ENCODE assay signal across 17 cellular contexts in genomic region chr19:47065242-47065641, GRCh38. TPM values are rescaled to one million over a fixed set of nuclear protein-coding genes. Genes with fewer than 3 reads are reported as not detected.
A peak's percentile ranks its signal among the peaks of the same experiment; 100 is the strongest.
DNase-seq lines count a peak whose midpoint lies in the region; ATAC-seq and TF ChIP-seq lines count a peak whose summit lies in the region.
"Had no signal": no experiment of that assay in that cellular context is flagged by ENCODE, and none has a peak within 500 bp of the region (broad histone marks: within the 10 kb centered on the region; RNA-seq: fewer than 3 reads in every experiment).

No MANE protein-coding gene starts in this region.

- H3K4me1 ChIP-seq in Panc1 (ENCODE audit: control insufficient read depth, insufficient read depth, low read length) = no peaks in the 10 kb centered on the region
- H3K4me1 ChIP-seq: BLaER1 treated with 17β-estradiol and CSF1 and Interleukin-3, amounts not matched to agents 10 nM and 100 nM had no signal

- DNase-seq in T-helper 2 cell treated with Interferon-gamma antibody and Interleukin-4, amounts not matched to agents 5 μg/mL and 100 μg/mL, for 36 hours (ENCODE audit: low spot score) = no peak
- DNase-seq in T-helper 2 cell (no peak), Panc1 (ENCODE audit: low read depth, low spot score) (no peak), nephron progenitor cell (no peak)
- DNase-seq in stimulated activated naive B cell treated with anti-CD40 and anti-IgM and Interleukin-4, amounts not matched to agents 10 μg/mL and 1 μg/mL and 100 μg/mL, for 72 hours = no peak
- DNase-seq: ACHN; Calu3; CD4-positive, CD25-positive, alpha-beta regulatory T cell; DMS 273 treated with DMSO at 0.1 percent for 48 hours; EL; GM23248; H7 had no signal

- H3K9me3 Mint-ChIP-seq in T-helper 2 cell treated with Interferon-gamma antibody and Interleukin-4, amounts not matched to agents 5 μg/mL and 100 μg/mL, for 36 hours = no peaks in the 10 kb centered on the region
- H3K9me3 Mint-ChIP-seq in stimulated activated naive B cell treated with anti-CD40 and anti-IgM and Interleukin-4, amounts not matched to agents 10 μg/mL and 1 μg/mL and 100 μg/mL, for 72 hours = no peaks in the 10 kb centered on the region
- no peaks in the 10 kb centered on the region for H3K9me3 Mint-ChIP-seq in nephron progenitor cell
- H3K9me3 Mint-ChIP-seq: IgD-negative memory B cell had no signal

- CTCF ChIA-PET in Panc1 (lab: Charles Lee) = no interaction called here

- H3K27me3 ChIP-seq in Panc1 (ENCODE audit: control insufficient read depth, insufficient read depth, low read length) = no peaks in the 10 kb centered on the region
- H3K27me3 ChIP-seq: BLaER1 treated with 17β-estradiol and CSF1 and Interleukin-3, amounts not matched to agents 10 nM and 100 nM had no signal

- H3K4me3 Mint-ChIP-seq in T-helper 2 cell treated with Interferon-gamma antibody and Interleukin-4, amounts not matched to agents 5 μg/mL and 100 μg/mL, for 36 hours = no peak overlapping the region
- no peak overlapping the region for H3K4me3 Mint-ChIP-seq in stimulated activated naive B cell treated with anti-CD40 and anti-IgM and Interleukin-4, amounts not matched to agents 10 μg/mL and 1 μg/mL and 100 μg/mL, for 72 hours
- H3K4me3 Mint-ChIP-seq in nephron progenitor cell = no peak overlapping the region
- H3K4me3 Mint-ChIP-seq: CD4-positive, CD25-positive, alpha-beta regulatory T cell had no signal

- H3K27me3 Mint-ChIP-seq in T-helper 2 cell treated with Interferon-gamma antibody and Interleukin-4, amounts not matched to agents 5 μg/mL and 100 μg/mL, for 36 hours (ENCODE audit: low read depth) = no peaks in the 10 kb centered on the region
- H3K27me3 Mint-ChIP-seq in stimulated activated naive B cell treated with anti-CD40 and anti-IgM and Interleukin-4, amounts not matched to agents 10 μg/mL and 1 μg/mL and 100 μg/mL, for 72 hours = no peaks in the 10 kb centered on the region
- H3K27me3 Mint-ChIP-seq in nephron progenitor cell (ENCODE audit: low read depth, poor library complexity) = no peaks in the 10 kb centered on the region
- H3K27me3 Mint-ChIP-seq: CD4-positive, CD25-positive, alpha-beta regulatory T cell; IgD-negative memory B cell had no signal

- in situ Hi-C loops in Panc1 (cut with HindIII; ENCODE audit: low pct_unique_long_range_greater_than_20kb, low sequenced_read_pairs) = no loop called here

- no TSS peak for BruUV-seq in Panc1 (replicated peaks; lab: Mats Ljungman, UMichigan)

- TF ChIP-seq CTCF in Panc1 (IDR thresholded peaks at IDR 0.05) (no peak), nephron progenitor cell (IDR thresholded peaks at IDR 0.05) (no peak)

- intact Hi-C loops in Panc1 (cut with micrococcal nuclease; ENCODE audit: unreplicated experiment) = no loop called here

- H3K4me3 ChIP-seq in Panc1 (ENCODE audit: low read depth in 2 of 2, low read length in 2 of 2) = no peak overlapping the region
- H3K4me3 ChIP-seq: BLaER1 treated with 17β-estradiol and CSF1 and Interleukin-3, amounts not matched to agents 10 nM and 100 nM; GM23248 had no signal

- H3K36me3 Mint-ChIP-seq in T-helper 2 cell treated with Interferon-gamma antibody and Interleukin-4, amounts not matched to agents 5 μg/mL and 100 μg/mL, for 36 hours (ENCODE audit: low read depth) = peaks cover 13% of the 10 kb centered on the region
- peaks cover 22 to 49% of the 10 kb centered on the region in 2 donors for H3K36me3 Mint-ChIP-seq in stimulated activated naive B cell treated with anti-CD40 and anti-IgM and Interleukin-4, amounts not matched to agents 10 μg/mL and 1 μg/mL and 100 μg/mL, for 72 hours
- H3K36me3 Mint-ChIP-seq in nephron progenitor cell (ENCODE audit: low read depth) = peaks cover 18% of the 10 kb centered on the region
- H3K36me3 Mint-ChIP-seq: IgD-negative memory B cell had no signal

- H3K9me3 ChIP-seq in Panc1 (ENCODE audit: control insufficient read depth, insufficient read depth, low read depth, low read length) = no peaks in the 10 kb centered on the region
- H3K9me3 ChIP-seq: BLaER1 treated with 17β-estradiol and CSF1 and Interleukin-3, amounts not matched to agents 10 nM and 100 nM had no signal

- ATAC-seq in Panc1 (0 out of 2 replicates have a peak, but pooled peaks have one; percentile 4), esophagus mucosa (peak; percentile 9), GM21737 (IDR thresholded peaks at IDR 0.05; ENCODE audit: unreplicated experiment) (no peak)
- no peak for ATAC-seq in stimulated activated naive B cell treated with anti-CD40 and anti-IgM and Interleukin-4, amounts not matched to agents 10 μg/mL and 1 μg/mL and 100 μg/mL, for 72 hours (replicated peaks)

- no peaks in the 10 kb centered on the region for H3K4me1 Mint-ChIP-seq in T-helper 2 cell treated with Interferon-gamma antibody and Interleukin-4, amounts not matched to agents 5 μg/mL and 100 μg/mL, for 36 hours (ENCODE audit: low read depth)
- H3K4me1 Mint-ChIP-seq in stimulated activated naive B cell treated with anti-CD40 and anti-IgM and Interleukin-4, amounts not matched to agents 10 μg/mL and 1 μg/mL and 100 μg/mL, for 72 hours = peaks cover 0 to 3% of the 10 kb centered on the region in 2 donors
- H3K4me1 Mint-ChIP-seq in nephron progenitor cell = peaks cover 7% of the 10 kb centered on the region
- H3K4me1 Mint-ChIP-seq: IgD-negative memory B cell had no signal

- H3K27ac Mint-ChIP-seq in T-helper 2 cell treated with Interferon-gamma antibody and Interleukin-4, amounts not matched to agents 5 μg/mL and 100 μg/mL, for 36 hours = peak overlapping the region; percentile 17
- peak overlapping the region; percentile 71 for H3K27ac Mint-ChIP-seq in stimulated activated naive B cell treated with anti-CD40 and anti-IgM and Interleukin-4, amounts not matched to agents 10 μg/mL and 1 μg/mL and 100 μg/mL, for 72 hours
- no peak overlapping the region for H3K27ac Mint-ChIP-seq in nephron progenitor cell
- H3K27ac Mint-ChIP-seq: CD4-positive, CD25-positive, alpha-beta regulatory T cell; IgD-negative memory B cell had no signal

- no peak overlapping the region for H3K27ac ChIP-seq in Panc1 (ENCODE audit: low read length)
- H3K27ac ChIP-seq: BLaER1 treated with 17β-estradiol and CSF1 and Interleukin-3, amounts not matched to agents 10 nM and 100 nM; GM23248 had no signal

- peaks cover 2% of the 10 kb centered on the region for H3K36me3 ChIP-seq in Panc1 (ENCODE audit: control insufficient read depth, insufficient read depth, low read length)

- POLR2A ChIA-PET in Panc1 (lab: Charles Lee) = no interaction called here

RNA-seq across cellular contexts. Expression of gene TMEM160, which starts 16.8 kb away (rescaled TPM):
- total RNA-seq in Panc1 (2021; ENCODE audit: unreplicated experiment) (41.8 TPM), esophagus mucosa (34.5 TPM)
- polyA plus RNA-seq in Panc1 (2012; ENCODE audit: insufficient read length) = 49.5 TPM

RNA-seq across cellular contexts. Expression of gene NPAS1, which starts 45.6 kb away (rescaled TPM):
- total RNA-seq in Panc1 (2021; ENCODE audit: unreplicated experiment) (3.6 TPM), esophagus mucosa (0.52 TPM)
- 3.2 TPM for polyA plus RNA-seq in Panc1 (2012; ENCODE audit: insufficient read length)
- total RNA-seq: HT-29 had no signal

RNA-seq across cellular contexts. Expression of gene ZC3H4, which starts 48.3 kb away (rescaled TPM):
- total RNA-seq in Panc1 (2021; ENCODE audit: unreplicated experiment) (42.7 TPM), esophagus mucosa (28.1 TPM)
- 18.9 TPM for polyA plus RNA-seq in Panc1 (2012; ENCODE audit: insufficient read length)

Comparison
In these comparisons a context has a peak if more than half of its experiments do, and no peak if none do; other contexts are left out.
1. ATAC-seq: peak in Panc1 (single experiment) and esophagus mucosa (single experiment); none in stimulated activated naive B cell treated with anti-CD40 and anti-IgM and Interleukin-4, amounts not matched to agents 10 μg/mL and 1 μg/mL and 100 μg/mL, for 72 hours (0 of 2) and GM21737 (single experiment).